8 cellular contexts compared by ENCODE assay signal in the genomic region with DNA sequence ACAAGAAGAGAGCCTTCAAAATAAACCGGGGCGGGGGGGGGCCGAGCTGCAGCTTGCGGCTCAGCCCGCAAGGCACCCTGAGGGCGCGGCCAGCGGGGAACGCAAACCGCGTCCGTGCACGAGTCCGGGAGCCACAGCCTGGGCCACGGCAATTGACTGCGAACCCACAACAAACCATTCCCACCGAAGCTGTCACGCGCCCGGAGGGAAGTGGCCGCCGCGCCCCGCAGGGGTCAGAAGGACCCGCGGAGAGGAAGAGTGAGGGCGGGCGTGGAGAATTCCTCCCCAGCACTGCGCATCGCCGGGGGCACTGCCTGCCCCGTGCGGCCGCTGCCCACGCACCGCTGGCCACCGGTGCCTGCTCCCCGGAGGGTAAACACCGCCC. TPM values are rescaled to one million over a fixed set of nuclear protein-coding genes. Genes with fewer than 3 reads are reported as not detected.
DNase-seq lines count a peak whose midpoint lies in the region; TF ChIP-seq lines count a peak whose summit lies in the region.

No MANE protein-coding gene starts in this region.

- H3K79me2 ChIP-seq in H9 (ENCODE audit: insufficient read depth, low read length), result no peaks in the 10 kb centered on the region

- no peaks in the 10 kb centered on the region for H3K9me3 Mint-ChIP-seq in CD4-positive, alpha-beta memory T cell
- peaks cover 0 to 2% of the 10 kb centered on the region in 2 experiments; a peak in 3 of 5 replicates for H3K9me3 Mint-ChIP-seq in H9

- peaks cover 37% of the 10 kb centered on the region for H3K4me1 ChIP-seq in CD4-positive, alpha-beta memory T cell (ENCODE audit: insufficient read depth, low read length)
- H3K4me1 ChIP-seq in H9 (ENCODE audit: insufficient read depth, low read length), result no peaks in the 10 kb centered on the region
- peaks cover 8% of the 10 kb centered on the region for H3K4me1 ChIP-seq in mesodermal cell (ENCODE audit: control insufficient read depth, insufficient read depth, low read length, poor library complexity, severe bottlenecking)
- H3K4me1 ChIP-seq in tibial nerve, result peaks cover 0 to 53% (median 19%) of the 10 kb centered on the region in 4 donors

- no peak overlapping the region for H2BK15ac ChIP-seq in H9 (ENCODE audit: low read depth, low read length)

- H2BK12ac ChIP-seq in H9 (ENCODE audit: insufficient read length, low read depth, low read length), result no peak overlapping the region

- no CpG with 5 or more reads among the region's 39 CpGs for WGBS in H9 (ENCODE audit: extremely low coverage, insufficient read length, low lambda C conversion rate)
- 0 to 1% methylated on average over 21 to 23 of the region's 39 CpGs for WGBS in mesodermal cell (ENCODE audit: insufficient coverage in 2 of 2), 2 experiments
- WGBS in tibial nerve, 2 donors, result 0% methylated on average over 25 to 36 of the region's 39 CpGs

- no peak overlapping the region for H4K91ac ChIP-seq in H9 (ENCODE audit: insufficient read length, low read depth, low read length)

- H2BK120ac ChIP-seq in H9 (ENCODE audit: low read depth, low read length, poor library complexity, severe bottlenecking), result no peak overlapping the region

- no peak overlapping the region for H2AK5ac ChIP-seq in H9 (ENCODE audit: insufficient read length, low read length)

- H3K9me3 ChIP-seq in CD4-positive, alpha-beta memory T cell (ENCODE audit: control insufficient read depth in 1 of 2, low read length in 2 of 2), result no peaks in the 10 kb centered on the region
- H3K9me3 ChIP-seq in H9 (ENCODE audit: control insufficient read depth, low read depth, low read length) (no peaks in the 10 kb centered on the region), mesodermal cell (ENCODE audit: control insufficient read depth, low read length) (no peaks in the 10 kb centered on the region), tibial nerve (no peaks in the 10 kb centered on the region)

- CTCF ChIA-PET in CD4-positive, alpha-beta memory T cell (lab: Charles Lee; ENCODE audit: partially characterized antibody), result interaction anchor here (0.8 to 4.6 kb wide), 18 partner anchors 14 to 384 kb away, joined by 3 to 73 read pairs (median 6); no protein-coding TSS in a partner anchor

- peaks cover 0 to 14% of the 10 kb centered on the region in 2 donors for H3K36me3 Mint-ChIP-seq in CD4-positive, alpha-beta memory T cell
- H3K36me3 Mint-ChIP-seq in H9 (ENCODE audit: insufficient read depth in 1 of 3, low read depth in 3 of 3), result 0 out of 7 replicates have a peak, but pooled peaks cover 0 to 3% (median 0%) of the 10 kb centered on the region in 3 experiments

- H3K4ac ChIP-seq in H9 (ENCODE audit: low read depth, low read length), result no peak overlapping the region

- no peak overlapping the region; the same call in 1 of the 2 replicates for H3K14ac ChIP-seq in H9 (ENCODE audit: insufficient read depth, low read length)

- no peak for TF ChIP-seq EP300 in tibial nerve (IDR thresholded peaks at IDR 0.05)

- no peak overlapping the region for H4K5ac ChIP-seq in H9 (ENCODE audit: insufficient read length, low read depth, low read length)

- intact Hi-C loops in CD4-positive, alpha-beta memory T cell (cut with micrococcal nuclease), result no loop called here

- peak overlapping the region; percentile 94 to 99 (median 96) for H3K4me3 Mint-ChIP-seq in CD4-positive, alpha-beta memory T cell
- H3K4me3 Mint-ChIP-seq in H9, result peak overlapping the region; percentile 78 to 88

- peak overlapping the region; percentile 67 to 87 for H3K4me3 ChIP-seq in CD4-positive, alpha-beta memory T cell (ENCODE audit: low read length in 2 of 2)
- H3K4me3 ChIP-seq in mesodermal cell (ENCODE audit: extremely low read depth, insufficient read depth, low read length, poor library complexity, severe bottlenecking) (peak overlapping the region; percentile 82), tibial nerve (peak overlapping the region; percentile 66 to 99 (median 89))

- H4K8ac ChIP-seq in H9 (replicated peaks; ENCODE audit: insufficient read length, low read depth, low read length), result no peak overlapping the region

- H4K20me1 ChIP-seq in H9 (ENCODE audit: control insufficient read depth, insufficient read depth, insufficient read length), result no peaks in the 10 kb centered on the region

- TF ChIP-seq POLR2A in tibial nerve (IDR thresholded peaks at IDR 0.05), result no peak

- H2BK5ac ChIP-seq in H9 (ENCODE audit: insufficient read length, low read length), result no peak overlapping the region

- H3K9ac ChIP-seq in H9 (ENCODE audit: extremely low read depth, insufficient read length, low read length), result no peak overlapping the region

- peak overlapping the region; percentile 82 to 97 (median 93) for H3K27ac Mint-ChIP-seq in CD4-positive, alpha-beta memory T cell
- H3K27ac Mint-ChIP-seq in H9, result no peak overlapping the region; a peak in 1 of 7 replicates

- no peaks in the 10 kb centered on the region for H3K27me3 ChIP-seq in CD4-positive, alpha-beta memory T cell (ENCODE audit: insufficient read depth, low read length)
- peaks cover 12% of the 10 kb centered on the region; the same call in 1 of the 2 replicates for H3K27me3 ChIP-seq in H9 (ENCODE audit: insufficient read depth, low read length)
- H3K27me3 ChIP-seq in tibial nerve, result no peaks in the 10 kb centered on the region

- no peak overlapping the region for H3K56ac ChIP-seq in H9 (ENCODE audit: insufficient read length, low read depth, low read length)

- no peak overlapping the region for H3T11ph ChIP-seq in H9 (ENCODE audit: low read length)

- H3K4me2 ChIP-seq in H9 (ENCODE audit: insufficient read depth, insufficient read length, low read length), result peak overlapping the region; percentile 85

- H3K18ac ChIP-seq in H9 (ENCODE audit: insufficient read length, low read depth, low read length), result no peak overlapping the region

- peaks cover 31 to 53% (median 43%) of the 10 kb centered on the region in 4 donors for H3K4me1 Mint-ChIP-seq in CD4-positive, alpha-beta memory T cell
- peaks cover 15 to 16% of the 10 kb centered on the region in 2 experiments for H3K4me1 Mint-ChIP-seq in H9

- peak overlapping the region; percentile 65 for H3K27ac ChIP-seq in CD4-positive, alpha-beta memory T cell (ENCODE audit: low read depth, low read length)
- H3K27ac ChIP-seq in H9 (ENCODE audit: insufficient read length, low read depth, low read length) (no peak overlapping the region), mesodermal cell (ENCODE audit: low read depth, low read length, severe bottlenecking) (peak overlapping the region; percentile 23), tibial nerve (peak overlapping the region; percentile 92 to 97 (median 92))

- H2AFZ ChIP-seq in H9 (ENCODE audit: low read length), result no peak overlapping the region

- H2BK20ac ChIP-seq in H9 (ENCODE audit: low read depth, low read length, poor library complexity, severe bottlenecking), result no peak overlapping the region

- H3K23me2 ChIP-seq in H9 (ENCODE audit: insufficient read length, low read depth, low read length, poor library complexity, severe bottlenecking), result peaks cover 13% of the 10 kb centered on the region

- no peaks in the 10 kb centered on the region for H3K36me3 ChIP-seq in CD4-positive, alpha-beta memory T cell (ENCODE audit: insufficient read depth, low read length)
- H3K36me3 ChIP-seq in mesodermal cell (ENCODE audit: control insufficient read depth, insufficient read depth, low read length) (no peaks in the 10 kb centered on the region), tibial nerve (no peaks in the 10 kb centered on the region)

- DNase-seq in CD4-positive, alpha-beta memory T cell, result peak; percentile 16 to 44 (median 34)
- DNase-seq in H9 (no peak), T-helper 1 cell (peak in 3 of 5 donors; percentile 19 to 67 (median 22)), dedifferentiated amniotic fluid mesenchymal stem cell (ENCODE audit: extremely low spot score) (peak; percentile 27), tibial nerve (ENCODE audit: low spot score in 2 of 2) (no peak), iPS-NIHi7 (ENCODE audit: extremely low spot score) (no peak), GM19238 (ENCODE audit: insufficient read length, low spot score) (no peak)

- H3K79me1 ChIP-seq in H9 (ENCODE audit: insufficient read depth, low read depth, low read length, poor library complexity, severe bottlenecking), result no peaks in the 10 kb centered on the region

- no peaks in the 10 kb centered on the region for H3K27me3 Mint-ChIP-seq in CD4-positive, alpha-beta memory T cell
- peaks cover 48% of the 10 kb centered on the region for H3K27me3 Mint-ChIP-seq in H9 (ENCODE audit: low read depth)

- H3K23ac ChIP-seq in H9 (ENCODE audit: insufficient read length, low read depth, low read length), result no peak overlapping the region

- TF ChIP-seq CTCF in H9 (conservative IDR thresholded peaks at IDR 0.05) (no peak), tibial nerve (IDR thresholded peaks at IDR 0.05) (no peak)

- POLR2A ChIA-PET in CD4-positive, alpha-beta memory T cell (lab: Charles Lee; ENCODE audit: partially characterized antibody), result interaction anchor here (0.6 to 5.5 kb wide), 14 partner anchors 12 to 863 kb away, joined by 3 to 49 read pairs (median 3); partner anchors contain the start of genes CDC7 and ZNF644

RNA-seq across cellular contexts. Expression of gene TGFBR3, which starts 0.6 kb away (rescaled TPM):
- 10 to 100 TPM; 44.4 to 47.3 TPM for total RNA-seq in CD4-positive, alpha-beta memory T cell
- 10 to 100 TPM; 34.5 to 40.2 TPM for polyA plus RNA-seq in CD4-positive, alpha-beta memory T cell
- total RNA-seq in H9 (2021) (2.4 and 3.6 TPM in 2 replicates), tibial nerve (100 to 1,000 TPM; 116 to 306 (median 171) TPM)
- 23.0 TPM for polyA plus RNA-seq in mesodermal cell (2013, experiment 1 of 2)
- polyA plus RNA-seq in mesodermal cell (2013, experiment 2 of 2), result 26.3 TPM

Comparison
In these comparisons a context has a peak if more than half of its experiments do, and no peak if none do; other contexts are left out.
1. DNase-seq: peak in CD4-positive, alpha-beta memory T cell (5 of 5), T-helper 1 cell (3 of 5) and dedifferentiated amniotic fluid mesenchymal stem cell (single experiment); none in H9 (single experiment), tibial nerve (0 of 2), iPS-NIHi7 (single experiment) and GM19238 (single experiment).
2. H3K27ac Mint-ChIP-seq: peak in CD4-positive, alpha-beta memory T cell (7 of 7); none in H9 (0 of 3).
3. Peak in every context shown above with its lines, with median percentiles within 50 percentile points of each other: H3K4me3 ChIP-seq.